In genomic region chr11:64887234-64887756, GRCh38 we compare ENCODE assay signal across 10 cellular contexts. TPM values are rescaled to one million over a fixed set of nuclear protein-coding genes. Genes with fewer than 3 reads are reported as not detected.
DNase-seq lines count a peak whose midpoint lies in the region; ATAC-seq and TF ChIP-seq lines count a peak whose summit lies in the region.
"Had no signal": no experiment of that assay in that cellular context is flagged by ENCODE, and none has a peak within 500 bp of the region (broad histone marks: within the 10 kb centered on the region; RNA-seq: fewer than 3 reads in every experiment).

No MANE protein-coding gene starts in this region.

- H3K27me3 Mint-ChIP-seq in Caco-2 (ENCODE audit: insufficient read depth, unreplicated experiment): no peaks in the 10 kb centered on the region

- H3K9ac ChIP-seq in HUES6 (ENCODE audit: low read length): peak overlapping the region; percentile 17
- peak overlapping the region in 1 of 2 donors; percentile 87 for H3K9ac ChIP-seq in colonic mucosa (ENCODE audit: low read depth in 2 of 2, low read length in 2 of 2)
- H3K9ac ChIP-seq in parathyroid adenoma: no peak overlapping the region

- H3K36me3 ChIP-seq in Caco-2 (ENCODE audit: control insufficient read depth, insufficient read depth, low read length): peaks cover 6% of the 10 kb centered on the region
- no peaks in the 10 kb centered on the region for H3K36me3 ChIP-seq in HUES6 (ENCODE audit: control insufficient read depth, insufficient read depth, low read length)
- no peaks in the 10 kb centered on the region for H3K36me3 ChIP-seq in colonic mucosa
- H3K36me3 ChIP-seq in parathyroid adenoma (ENCODE audit: control insufficient read depth, insufficient read depth, low read length): no peaks in the 10 kb centered on the region

- no peaks in the 10 kb centered on the region for H3K79me2 ChIP-seq in parathyroid adenoma

- peaks cover 53% of the 10 kb centered on the region for H3K4me1 Mint-ChIP-seq in Caco-2 (ENCODE audit: low read depth, unreplicated experiment)

- no peak overlapping the region for H3K27ac ChIP-seq in HUES6 (ENCODE audit: low read depth, low read length)
- peak overlapping the region; percentile 94 for H3K27ac ChIP-seq in colonic mucosa
- H3K27ac ChIP-seq in parathyroid adenoma: no peak overlapping the region

- CTCF ChIA-PET in Caco-2 (lab: Charles Lee): interaction anchor here (1.0 to 5.0 kb wide), 4 partner anchors 8 to 45 kb away, joined by 4 to 51 read pairs (median 12); partner anchors contain the start of gene EHD1

- no peak overlapping the region for H3K4me2 ChIP-seq in parathyroid adenoma (ENCODE audit: low read length)

- TF ChIP-seq CTCF in Caco-2 (IDR thresholded peaks at IDR 0.05; ENCODE audit: insufficient read depth in 1 of 2, low read depth in 1 of 2, low read length in 1 of 2, severe bottlenecking in 1 of 2, unreplicated experiment in 1 of 2): no peak
- TF ChIP-seq CTCF in colonic mucosa (IDR thresholded peaks at IDR 0.05): no peak
- TF ChIP-seq CTCF in parathyroid adenoma (IDR thresholded peaks at IDR 0.05): no peak

- DNase-seq in Caco-2: no peak
- no peak for DNase-seq in colonic mucosa
- no peak for DNase-seq in DMS 273 (lab: John Stamatoyannopoulos, UW; ENCODE audit: unreplicated experiment)
- DNase-seq in T1000 (lab: John Stamatoyannopoulos, UW): no peak
- no peak for DNase-seq in stimulated activated CD4-positive, alpha-beta T cell treated with anti-CD3 and anti-CD28 coated beads, Interleukin-2, amount 100 ng/mL, for 24 hours

- H3K4me1 ChIP-seq in Caco-2 (peaks cover 76% of the 10 kb centered on the region), HUES6 (ENCODE audit: control insufficient read depth, insufficient read depth, low read length) (peaks cover 18% of the 10 kb centered on the region), colonic mucosa (no peaks in the 10 kb centered on the region), parathyroid adenoma (no peaks in the 10 kb centered on the region)

- H3K9me3 ChIP-seq in Caco-2 (no peaks in the 10 kb centered on the region), HUES6 (ENCODE audit: control insufficient read depth, insufficient read depth, low read depth, low read length) (no peaks in the 10 kb centered on the region), colonic mucosa (no peaks in the 10 kb centered on the region), parathyroid adenoma (ENCODE audit: control insufficient read depth, low read length) (no peaks in the 10 kb centered on the region)

- peak overlapping the region; percentile 82 for H3K27ac Mint-ChIP-seq in Caco-2 (ENCODE audit: unreplicated experiment)

- ATAC-seq in GM18511 (IDR thresholded peaks at IDR 0.05; ENCODE audit: unreplicated experiment): no peak

- peaks cover 50% of the 10 kb centered on the region for H3K36me3 Mint-ChIP-seq in Caco-2 (ENCODE audit: insufficient read depth, unreplicated experiment)

- POLR2A ChIA-PET in Caco-2 (lab: Charles Lee): interaction anchor here (1.1 kb wide), 1 partner anchor 109 kb away, joined by 3 read pairs; the partner anchor contains the start of gene SF1

- H3K27me3 ChIP-seq in Caco-2 (replicated peaks; ENCODE audit: control insufficient read depth, insufficient read depth, low read length): no peaks in the 10 kb centered on the region
- no peaks in the 10 kb centered on the region for H3K27me3 ChIP-seq in HUES6 (ENCODE audit: control insufficient read depth, insufficient read depth, low read length)
- H3K27me3 ChIP-seq in colonic mucosa: no peaks in the 10 kb centered on the region
- H3K27me3 ChIP-seq in parathyroid adenoma (ENCODE audit: control insufficient read depth, insufficient read depth, low read length): no peaks in the 10 kb centered on the region

- H3K9me3 Mint-ChIP-seq in Caco-2 (ENCODE audit: unreplicated experiment): no peaks in the 10 kb centered on the region

- H3K4me3 ChIP-seq in Caco-2 (ENCODE audit: low read depth, low read length): no peak overlapping the region
- H3K4me3 ChIP-seq in HUES6 (ENCODE audit: low read depth, low read length): peak overlapping the region; percentile 49; the same call in 1 of the 2 replicates
- H3K4me3 ChIP-seq in colonic mucosa: no peak overlapping the region
- no peak overlapping the region for H3K4me3 ChIP-seq in parathyroid adenoma (ENCODE audit: low read depth, low read length)

- no TSS peak for BruUV-seq in Caco-2 (replicated peaks; lab: Mats Ljungman, UMichigan)

- no peak overlapping the region for H3K4me3 Mint-ChIP-seq in Caco-2 (ENCODE audit: unreplicated experiment)

- peak overlapping the region; percentile 80 for H2AFZ ChIP-seq in parathyroid adenoma

- intact Hi-C loops in Caco-2 (cut with micrococcal nuclease; ENCODE audit: unreplicated experiment): no loop called here
- intact Hi-C loops in colonic mucosa (cut with DNase I): no loop called here

RNA-seq across cellular contexts. Expression of gene EHD1, which starts 8.9 kb away (rescaled TPM):
- 123 and 129 TPM in 2 replicates for total RNA-seq in Caco-2 (2022)
- 10 to 100 TPM; 66.5 to 72.3 TPM for total RNA-seq in colonic mucosa

RNA-seq across cellular contexts. Expression of gene ATG2A, which starts 29.7 kb away (rescaled TPM):
- total RNA-seq in Caco-2 (2022) (27.9 and 31.1 TPM in 2 replicates), colonic mucosa (10 to 100 TPM; 30.6 to 32.8 TPM)

RNA-seq across cellular contexts. Expression of gene PPP2R5B, which starts 37.2 kb away (rescaled TPM):
- total RNA-seq in Caco-2 (2022) (7.4 and 7.7 TPM in 2 replicates), colonic mucosa (10 to 100 TPM; 18.6 to 36.1 TPM)

RNA-seq across cellular contexts. Expression of gene CDC42BPG, which starts 42.8 kb away (rescaled TPM):
- total RNA-seq in Caco-2 (2022): 29.1 and 36.0 TPM in 2 replicates
- 10 to 100 TPM; 29.3 to 41.6 TPM for total RNA-seq in colonic mucosa

RNA-seq across cellular contexts. Expression of gene GPHA2, which starts 48.4 kb away (rescaled TPM):
- total RNA-seq in Caco-2 (2022) (not detected in 2 replicates), colonic mucosa (not detected)
- total RNA-seq: chondrocyte, NCI-H460 had no signal
